In genomic region chr12:2268478-2269286, GRCh38 we compare ENCODE assay signal across 11 cellular contexts.
DNase-seq lines count a peak whose midpoint lies in the region; ATAC-seq and TF ChIP-seq lines count a peak whose summit lies in the region.
"Had no signal": no experiment of that assay in that cellular context is flagged by ENCODE, and none has a peak within 500 bp of the region (broad histone marks: within the 10 kb centered on the region; RNA-seq: fewer than 3 reads in every experiment).

No MANE protein-coding gene starts in this region.

- peak overlapping the region; percentile 82 for H3K4me2 ChIP-seq in GM23248 (ENCODE audit: unreplicated experiment)

- H3K4me1 Mint-ChIP-seq in CD4-positive, alpha-beta T cell (ENCODE audit: low read depth) = no peaks in the 10 kb centered on the region
- H3K4me1 Mint-ChIP-seq: activated naive CD8-positive, alpha-beta T cell treated with anti-CD3 and anti-CD28 coated beads, Interleukin-2, amount 50 U/mL, for 24 hours had no signal

- H3K36me3 ChIP-seq in GM23248 (ENCODE audit: low read depth) (no peaks in the 10 kb centered on the region), stomach (no peaks in the 10 kb centered on the region)
- H3K36me3 ChIP-seq: prostate gland had no signal

- H4K20me1 ChIP-seq in GM23248 (ENCODE audit: insufficient read depth) = no peaks in the 10 kb centered on the region

- peaks cover 64% of the 10 kb centered on the region for H3F3A ChIP-seq in GM23248 (ENCODE audit: insufficient read depth)

- no peaks in the 10 kb centered on the region for H3K9me3 Mint-ChIP-seq in CD4-positive, alpha-beta T cell
- H3K9me3 Mint-ChIP-seq: activated naive CD8-positive, alpha-beta T cell treated with anti-CD3 and anti-CD28 coated beads, Interleukin-2, amount 50 U/mL, for 24 hours had no signal

- peaks cover 38% of the 10 kb centered on the region for H3K79me2 ChIP-seq in GM23248 (ENCODE audit: insufficient read depth)

- in situ Hi-C loops in GM23248 (cut with MboI) = no loop called here

- no peak for TF ChIP-seq CTCF in stomach (IDR thresholded peaks at IDR 0.05)
- TF ChIP-seq CTCF in CD4-positive, alpha-beta T cell (IDR thresholded peaks at IDR 0.05) = no peak

- POLR2A ChIA-PET in CD4-positive, alpha-beta T cell (lab: Charles Lee) = no interaction called here

- H3K4me3 ChIP-seq in GM23248 = peak overlapping the region; percentile 44
- no peak overlapping the region for H3K4me3 ChIP-seq in stomach
- H3K4me3 ChIP-seq: prostate gland had no signal

- H3K27ac Mint-ChIP-seq in CD4-positive, alpha-beta T cell = no peak overlapping the region
- H3K27ac Mint-ChIP-seq: activated naive CD8-positive, alpha-beta T cell treated with anti-CD3 and anti-CD28 coated beads, Interleukin-2, amount 50 U/mL, for 24 hours had no signal

- H3K4me1 ChIP-seq in GM23248 (ENCODE audit: insufficient read depth) (peaks cover 66% of the 10 kb centered on the region), stomach (peaks cover 0 to 43% (median 21%) of the 10 kb centered on the region in 4 donors)
- H3K4me1 ChIP-seq: prostate gland had no signal

- CTCF ChIA-PET in CD4-positive, alpha-beta T cell (lab: Charles Lee) = no interaction called here

- H3K9me3 ChIP-seq in GM23248 (ENCODE audit: low read depth) (no peaks in the 10 kb centered on the region), stomach (no peaks in the 10 kb centered on the region)
- no peaks in the 10 kb centered on the region for H3K9me3 ChIP-seq in CD4-positive, alpha-beta T cell (ENCODE audit: control insufficient read depth, low read length)
- H3K9me3 ChIP-seq: prostate gland had no signal

- H3K9me2 ChIP-seq in GM23248 (ENCODE audit: insufficient read depth) = no peaks in the 10 kb centered on the region

- H3K4me3 Mint-ChIP-seq in CD4-positive, alpha-beta T cell = no peak overlapping the region
- H3K4me3 Mint-ChIP-seq: activated naive CD8-positive, alpha-beta T cell treated with anti-CD3 and anti-CD28 coated beads, Interleukin-2, amount 50 U/mL, for 24 hours had no signal

- WGBS in GM23248 (ENCODE audit: low coverage in 1 of 2, low lambda C conversion rate in 2 of 2, missing lambda C conversion rate in 2 of 2), 2 experiments = 3 to 5% methylated on average over 18 of the region's 18 CpGs
- WGBS in stomach, 5 donors = 63 to 75% (median 69%) methylated on average over 16 to 18 of the region's 18 CpGs

- ATAC-seq in GM18867 (IDR thresholded peaks at IDR 0.05; ENCODE audit: unreplicated experiment) = no peak
- ATAC-seq in HG03159 (IDR thresholded peaks at IDR 0.05; ENCODE audit: unreplicated experiment) = no peak
- no peak for ATAC-seq in CD4-positive, alpha-beta T cell (ENCODE audit: poor library complexity)
- ATAC-seq: activated naive CD8-positive, alpha-beta T cell treated with anti-CD3 and anti-CD28 coated beads, Interleukin-2, amount 50 U/mL, for 24 hours had no signal

- H3K27ac ChIP-seq in GM23248 = peak overlapping the region; percentile 95
- peak overlapping the region in 3 of 5 donors; percentile 52 to 74 (median 73) for H3K27ac ChIP-seq in stomach
- H3K27ac ChIP-seq in CD4-positive, alpha-beta T cell (ENCODE audit: low read depth, low read length) = no peak overlapping the region

- no peak for TF ChIP-seq POLR2A in stomach (IDR thresholded peaks at IDR 0.05)

- no peak for TF ChIP-seq EP300 in stomach (IDR thresholded peaks at IDR 0.05)

- intact Hi-C loops in stomach (cut with DNase I; ENCODE audit: low total_unique reads) = no loop called here
- intact Hi-C loops in CD4-positive, alpha-beta T cell (cut with DNase I, micrococcal nuclease) = no loop called here

- H3K27me3 ChIP-seq in GM23248 (replicated peaks; ENCODE audit: insufficient read depth) = no peaks in the 10 kb centered on the region
- H3K27me3 ChIP-seq in stomach = no peaks in the 10 kb centered on the region
- H3K27me3 ChIP-seq in CD4-positive, alpha-beta T cell (ENCODE audit: control insufficient read depth, insufficient read depth, low read length) = no peaks in the 10 kb centered on the region

- H3K27me3 Mint-ChIP-seq in CD4-positive, alpha-beta T cell = no peaks in the 10 kb centered on the region
- H3K27me3 Mint-ChIP-seq: activated naive CD8-positive, alpha-beta T cell treated with anti-CD3 and anti-CD28 coated beads, Interleukin-2, amount 50 U/mL, for 24 hours had no signal

- peak overlapping the region; percentile 76 for H3K9ac ChIP-seq in GM23248

- H2AFZ ChIP-seq in GM23248 = no peak overlapping the region; the same call in 1 of the 2 replicates

- no peaks in the 10 kb centered on the region for H3K36me3 Mint-ChIP-seq in CD4-positive, alpha-beta T cell (ENCODE audit: low read depth)

- DNase-seq in GM23248 = peak; percentile 96
- peak; percentile 91 for DNase-seq in astrocyte of the hippocampus (ENCODE audit: low read depth, low spot score)
- peak; percentile 85 for DNase-seq in hepatic stellate cell (ENCODE audit: low spot score)
- no peak for DNase-seq in stomach
- no peak for DNase-seq in CD4-positive, alpha-beta T cell
- no peak for DNase-seq in SHP77 (lab: John Stamatoyannopoulos, UW)
- DNase-seq: activated CD4-positive, CD25-positive, alpha-beta regulatory T cell treated with anti-CD3 and anti-CD28 coated beads, Interleukin-2, amount 50 U/mL, for 72 hours; activated naive CD8-positive, alpha-beta T cell treated with anti-CD3 and anti-CD28 coated beads, Interleukin-2, amount 50 U/mL, for 24 hours had no signal

Comparison
In these comparisons a context has a peak if more than half of its experiments do, and no peak if none do; other contexts are left out.
1. DNase-seq: peak in GM23248 (single experiment), astrocyte of the hippocampus (single experiment) and hepatic stellate cell (single experiment); none in stomach (single experiment), CD4-positive, alpha-beta T cell (0 of 10) and SHP77 (0 of 2).